In the genomic region with DNA sequence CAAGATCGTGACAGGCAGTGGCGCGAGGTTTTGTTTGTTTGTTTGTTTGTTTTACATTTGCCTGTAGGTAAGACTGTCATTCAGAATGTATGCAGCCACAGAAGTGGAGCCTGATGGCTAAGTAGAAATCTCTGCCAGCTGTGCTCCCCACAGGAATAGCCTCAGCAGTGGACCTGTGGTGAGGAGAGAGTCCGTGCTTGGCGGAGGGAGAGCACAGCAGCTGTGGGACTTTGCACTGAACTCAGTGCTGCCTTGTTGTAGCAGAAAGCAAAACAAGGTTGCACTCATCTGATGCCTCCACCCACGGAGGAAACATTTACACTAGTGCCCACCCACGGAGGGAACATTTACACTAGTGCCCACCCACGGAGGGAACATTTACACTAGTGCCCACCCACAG, we compare ENCODE assay signal across 2 cellular contexts.
TF ChIP-seq lines count a peak whose summit lies in the region.

No MANE protein-coding gene starts in this region.

TF ChIP-seq in HEK293, 187 proteins besides CTCF, POLR2A, EP300 and RAD21:
- TF ChIP-seq ZNF830 (tag by site-specific recombination; IDR thresholded peaks at IDR 0.05; ENCODE audit: low read depth) (no peak), ZNF544 (tag by site-specific recombination; IDR thresholded peaks at IDR 0.05) (no peak), ZNF560 (tag by site-specific recombination; IDR thresholded peaks at IDR 0.05; ENCODE audit: borderline replicate concordance) (no peak), ZNF677 (tag by site-specific recombination; IDR thresholded peaks at IDR 0.05) (no peak), ZFHX2 (tag by site-specific recombination; conservative IDR thresholded peaks at IDR 0.05) (peak; percentile 87), EGR2 (tag by site-specific recombination; IDR thresholded peaks at IDR 0.05; ENCODE audit: low read depth) (peak; percentile 75)

TF ChIP-seq in H1, 55 proteins besides CTCF, POLR2A, EP300 and RAD21:
- no peak for TF ChIP-seq TBP (IDR thresholded peaks at IDR 0.05; ENCODE audit: low read depth, low read length)
- no peak for TF ChIP-seq CHD2 (IDR thresholded peaks at IDR 0.05; ENCODE audit: low read length)
- no peak for TF ChIP-seq SP4 (IDR thresholded peaks at IDR 0.05; ENCODE audit: low read length)
- peak; percentile 59; the same call in 1 of the 2 replicates for TF ChIP-seq BACH1 (IDR thresholded peaks at IDR 0.05; ENCODE audit: low read length)
- no peak for TF ChIP-seq JUND (IDR thresholded peaks at IDR 0.05; ENCODE audit: low read length)
- peak; percentile 3 for TF ChIP-seq NANOG (IDR thresholded peaks at IDR 0.05; ENCODE audit: insufficient read depth, low read depth, low read length, poor library complexity, severe bottlenecking)
- TF ChIP-seq, protein P1, sequence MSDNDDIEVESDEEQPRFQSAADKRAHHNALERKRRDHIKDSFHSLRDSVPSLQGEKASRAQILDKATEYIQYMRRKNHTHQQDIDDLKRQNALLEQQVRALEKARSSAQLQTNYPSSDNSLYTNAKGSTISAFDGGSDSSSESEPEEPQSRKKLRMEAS (IDR thresholded peaks at IDR 0.05), result no peak
- no peak for TF ChIP-seq EGR1 (IDR thresholded peaks at IDR 0.05; ENCODE audit: borderline replicate concordance, low read depth, low read length)
- no peak for TF ChIP-seq SIN3A (conservative IDR thresholded peaks at IDR 0.05 in 1 of 2, IDR thresholded peaks at IDR 0.05 in 1 of 2; ENCODE audit: low read depth in 1 of 2, low read length in 2 of 2)
- TF ChIP-seq, protein P2, sequence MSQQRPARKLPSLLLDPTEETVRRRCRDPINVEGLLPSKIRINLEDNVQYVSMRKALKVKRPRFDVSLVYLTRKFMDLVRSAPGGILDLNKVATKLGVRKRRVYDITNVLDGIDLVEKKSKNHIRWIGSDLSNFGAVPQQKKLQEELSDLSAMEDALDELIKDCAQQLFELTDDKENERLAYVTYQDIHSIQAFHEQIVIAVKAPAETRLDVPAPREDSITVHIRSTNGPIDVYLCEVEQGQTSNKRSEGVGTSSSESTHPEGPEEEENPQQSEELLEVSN (IDR thresholded peaks at IDR 0.05), result no peak
- peak in 1 of 2 experiments; percentile 81; a peak in 1 of 4 replicates for TF ChIP-seq HDAC2 (IDR thresholded peaks at IDR 0.05; ENCODE audit: borderline replicate concordance in 1 of 2, low read depth in 2 of 2, low read length in 2 of 2)
- TF ChIP-seq SAP30 (IDR thresholded peaks at IDR 0.05; ENCODE audit: insufficient read depth, insufficient replicate concordance, low read length), result no peak
- TF ChIP-seq RXRA (IDR thresholded peaks at IDR 0.05; ENCODE audit: insufficient read depth, low read depth, low read length), result no peak
TF ChIP-seq in H1: peak in this region for 3.
